Comparison of ENCODE assay signal across 17 cellular contexts in the genomic region with DNA sequence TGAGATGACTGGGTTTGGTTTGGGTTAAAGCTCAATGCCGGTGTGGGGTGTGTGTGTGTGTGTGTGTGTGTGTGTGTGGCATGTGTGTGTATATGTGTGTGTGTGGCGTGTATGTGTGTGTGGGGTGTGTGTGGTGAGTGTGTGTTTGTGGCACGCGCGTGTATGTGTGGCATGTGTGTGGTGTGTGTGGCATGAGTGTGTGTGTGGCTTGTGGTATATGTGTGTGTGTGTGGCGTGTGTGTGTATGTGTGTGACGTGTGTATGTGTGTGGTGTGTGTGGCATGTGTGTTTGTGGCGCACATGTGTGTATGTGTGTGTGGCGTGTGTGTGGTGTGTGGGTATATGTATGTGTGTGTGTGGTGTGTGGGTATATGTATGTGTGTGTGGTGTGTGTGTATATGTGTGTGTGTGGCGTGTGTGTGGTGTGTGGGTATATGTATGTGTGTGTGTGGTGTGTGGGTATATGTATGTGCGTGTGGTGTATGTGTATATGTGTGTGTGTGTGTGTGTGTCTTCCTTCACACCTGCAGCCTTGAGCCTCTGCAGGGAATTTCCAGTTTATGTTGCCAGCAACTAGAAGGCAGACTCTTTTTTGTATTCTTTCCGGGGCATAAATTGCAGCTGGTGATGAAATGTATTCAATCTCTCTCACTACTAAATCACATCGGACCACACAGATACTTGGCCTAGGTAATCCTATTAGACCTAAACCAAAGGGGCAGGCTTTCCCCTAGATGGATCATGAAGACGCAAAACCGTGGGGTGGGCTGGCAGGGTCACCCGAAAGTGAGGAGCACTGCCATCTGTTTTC. TPM values are rescaled to one million over a fixed set of nuclear protein-coding genes. Genes with fewer than 3 reads are reported as not detected.
DNase-seq lines count a peak whose midpoint lies in the region; ATAC-seq, FAIRE-seq and TF ChIP-seq lines count a peak whose summit lies in the region.
"Had no signal": no experiment of that assay in that cellular context is flagged by ENCODE, and none has a peak within 500 bp of the region (broad histone marks: within the 10 kb centered on the region; RNA-seq: fewer than 3 reads in every experiment).

No MANE protein-coding gene starts in this region.

- no peak for ATAC-seq in HG03139 (IDR thresholded peaks at IDR 0.05; ENCODE audit: unreplicated experiment)
- ATAC-seq: HCT116 had no signal

- no peak overlapping the region for H3K27ac ChIP-seq in A673 (ENCODE audit: low read depth, low read length, poor library complexity, severe bottlenecking)

- POLR2A ChIA-PET in A673 (lab: Charles Lee; ENCODE audit: low non-redundant PET): interaction anchor here (0.6 to 1.0 kb wide), 3 partner anchors 120 to 949 kb away, joined by 3 to 4 read pairs (median 3); a partner anchor contains a TSS

- peaks cover 10% of the 10 kb centered on the region for H3K4me1 ChIP-seq in A673 (ENCODE audit: insufficient read depth, low read length, poor library complexity, severe bottlenecking)

- no peak for TF ChIP-seq CTCF in A673 (conservative IDR thresholded peaks at IDR 0.05; ENCODE audit: low read depth, low read length)
- no peak for TF ChIP-seq CTCF in bronchial epithelial cell (IDR thresholded peaks at IDR 0.05; ENCODE audit: insufficient read depth, low read length, severe bottlenecking)

- H3K4me3 ChIP-seq in A673 (ENCODE audit: low read depth, low read length, poor library complexity, severe bottlenecking) (no peak overlapping the region), bronchial epithelial cell (ENCODE audit: low read depth, low read length) (no peak overlapping the region)
- H3K4me3 ChIP-seq: GM23338 had no signal

- intact Hi-C loops in A673 (cut with micrococcal nuclease; ENCODE audit: unreplicated experiment): loop anchor here (5.0 kb wide), 2 partner anchors 98 to 128 kb away; no protein-coding TSS in a partner anchor

- peak; percentile 56 for DNase-seq in A673 (ENCODE audit: low spot score)
- DNase-seq in HTR-8/SVneo (ENCODE audit: insufficient read length, low spot score): no peak
- no peak for DNase-seq in bronchial epithelial cell (ENCODE audit: low read depth)
- peak; percentile 60 for DNase-seq in mesenteric fat pad (ENCODE audit: low spot score)
- no peak for DNase-seq in NCI-H1417 treated with DMSO at 0.1 percent for 48 hours (lab: John Stamatoyannopoulos, UW)
- DNase-seq in islet precursor cell: no peak
- DNase-seq: CD4-positive, alpha-beta T cell; DND-41; KBM-7; NCI-H1105 treated with DMSO at 0.1 percent for 48 hours; NCI-H1694 treated with DMSO at 0.1 percent for 48 hours; NCI-H774 had no signal

- H3K36me3 ChIP-seq in A673 (ENCODE audit: insufficient read depth, low read length, poor library complexity, severe bottlenecking): no peaks in the 10 kb centered on the region
- H3K36me3 ChIP-seq in bronchial epithelial cell (ENCODE audit: control insufficient read depth, insufficient read depth, low read length): no peaks in the 10 kb centered on the region

- no peaks in the 10 kb centered on the region for H3K9me3 ChIP-seq in A673 (ENCODE audit: low read depth, low read length, poor library complexity, severe bottlenecking)

- peak; percentile 99 for FAIRE-seq in HTR-8/SVneo (lab: Jason Lieb, UNC)
- FAIRE-seq in bronchial epithelial cell (lab: Jason Lieb, UNC): peak; percentile 100
- FAIRE-seq: A204.1 had no signal

- BruUV-seq in A673 (replicated peaks; lab: Mats Ljungman, UMichigan): no TSS peak

- H3K27me3 ChIP-seq in A673 (replicated peaks; ENCODE audit: insufficient read depth, low read depth, low read length, poor library complexity): no peaks in the 10 kb centered on the region
- no peaks in the 10 kb centered on the region for H3K27me3 ChIP-seq in bronchial epithelial cell (ENCODE audit: control insufficient read depth, insufficient read depth, low read length)

- CTCF ChIA-PET in A673 (lab: Charles Lee): interaction anchor here (0.6 to 1.2 kb wide), 5 partner anchors 30 to 100 kb away, joined by 3 to 11 read pairs (median 4); no protein-coding TSS in a partner anchor

RNA-seq across cellular contexts. Expression of a gene that starts 34.8 kb away (rescaled TPM):
- total RNA-seq in A673 (2021): 0.06 and 0.57 TPM in 2 replicates
- not detected in 2 replicates for total RNA-seq in bronchial epithelial cell
- 11.3 TPM for total RNA-seq in mesenteric fat pad

RNA-seq across cellular contexts. Expression of a gene that starts 36.6 kb away (rescaled TPM):
- total RNA-seq in A673 (2021) (not detected in 2 replicates), bronchial epithelial cell (not detected in 2 replicates), mesenteric fat pad (1.1 TPM)
- total RNA-seq: CD4-positive, alpha-beta T cell; NCI-H460 had no signal

RNA-seq across cellular contexts. Expression of a gene that starts 53.1 kb away (rescaled TPM):
- 92.1 and 92.6 TPM in 2 replicates for total RNA-seq in A673 (2021)
- total RNA-seq in bronchial epithelial cell: 48.4 and 112 TPM in 2 replicates
- total RNA-seq in mesenteric fat pad: 51.7 TPM

RNA-seq across cellular contexts. Expression of a gene that starts 53.2 kb away (rescaled TPM):
- total RNA-seq in A673 (2021) (11.2 and 14.8 TPM in 2 replicates), bronchial epithelial cell (2.0 and 2.1 TPM in 2 replicates), mesenteric fat pad (3.8 TPM)

Comparison
In these comparisons a context has a peak if more than half of its experiments do, and no peak if none do; other contexts are left out.
1. DNase-seq: peak in A673 (single experiment) and mesenteric fat pad (single experiment); none in HTR-8/SVneo (single experiment), bronchial epithelial cell (single experiment), NCI-H1417 treated with DMSO at 0.1 percent for 48 hours (single experiment) and islet precursor cell (single experiment).